7 cellular contexts compared by ENCODE assay signal in genomic region chrX:11371106-11371505, GRCh38.
"Had no signal": no experiment of that assay in that cellular context is flagged by ENCODE, and none has a peak within 500 bp of the region (broad histone marks: within the 10 kb centered on the region; RNA-seq: fewer than 3 reads in every experiment).

No MANE protein-coding gene starts in this region.

- FAIRE-seq: G401.6, GM12891, GM12892, GM18507, GM19239 had no signal

- DNase-seq: GDM1, GF-D8 had no signal
